ENCODE assay signal across 37 cellular contexts in genomic region chr15:66222273-66223198, GRCh38. TPM values are rescaled to one million over a fixed set of nuclear protein-coding genes. Genes with fewer than 3 reads are reported as not detected.
"Had no signal": no experiment of that assay in that cellular context is flagged by ENCODE, and none has a peak within 500 bp of the region (broad histone marks: within the 10 kb centered on the region; RNA-seq: fewer than 3 reads in every experiment).

No MANE protein-coding gene starts in this region.

- FAIRE-seq: bronchial epithelial cell, colon had no signal

- H3K9me3 ChIP-seq: Peyer's patch had no signal

- H3K36me3 Mint-ChIP-seq: activated CD4-positive, alpha-beta memory T cell treated with anti-CD3 and anti-CD28 coated beads for 36 hours; activated CD8-positive, alpha-beta memory T cell treated with anti-CD3 and anti-CD28 coated beads, Interleukin-2, amount 10 ng/mL, durations not matched to agents 7 days and 5 days; activated naive CD4-positive, alpha-beta T cell treated with anti-CD3 and anti-CD28 coated beads, Interleukin-2, amount 50 U/mL, for 24 hours; brain; T-cell had no signal

- H3K4me1 Mint-ChIP-seq: activated B cell treated with CpG ODN at 0.5 μM for 24 hours; activated CD8-positive, alpha-beta memory T cell treated with anti-CD3 and anti-CD28 coated beads, Interleukin-2, amount 10 ng/mL, durations not matched to agents 7 days and 5 days; activated naive CD4-positive, alpha-beta T cell treated with anti-CD3 and anti-CD28 coated beads, Interleukin-2, amount 50 U/mL, for 24 hours; T-cell had no signal

- H3K4me1 ChIP-seq: Peyer's patch had no signal

- H3K36me3 ChIP-seq: Peyer's patch had no signal

- H3K4me3 Mint-ChIP-seq: activated B cell treated with CpG ODN at 0.5 μM for 24 hours; activated CD4-positive, alpha-beta memory T cell treated with anti-CD3 and anti-CD28 coated beads for 36 hours; activated CD8-positive, alpha-beta memory T cell treated with anti-CD3 and anti-CD28 coated beads, Interleukin-2, amount 10 ng/mL, durations not matched to agents 7 days and 5 days; activated naive CD4-positive, alpha-beta T cell treated with anti-CD3 and anti-CD28 coated beads, Interleukin-2, amount 50 U/mL, for 24 hours; brain; T-cell; T-helper 17 cell had no signal

- H3K4me3 ChIP-seq: Peyer's patch had no signal

- DNase-seq: activated B cell treated with CpG ODN at 0.5 μM for 24 hours; activated CD4-positive, alpha-beta memory T cell treated with anti-CD3 and anti-CD28 coated beads for 36 hours; activated CD4-positive, alpha-beta T cell treated with anti-CD3 and anti-CD28 coated beads for 4 hours; activated CD4-positive, alpha-beta T cell treated with anti-CD3 and anti-CD28 coated beads, Interleukin-2, amount 50 U/mL, for 1 hour; activated CD4-positive, CD25-positive, alpha-beta regulatory T cell treated with anti-CD3 and anti-CD28 coated beads, Interleukin-2, amount 50 U/mL, for 72 hours; activated CD8-positive, alpha-beta memory T cell treated with anti-CD3 and anti-CD28 coated beads, Interleukin-2, amount 10 ng/mL, durations not matched to agents 7 days and 5 days; activated CD8-positive, alpha-beta memory T cell treated with anti-CD3 and anti-CD28 coated beads, Interleukin-2, amount 50 U/mL, for 48 hours; activated gamma-delta T cell; activated naive CD4-positive, alpha-beta T cell treated with Interleukin-2 at 50 U/mL for 16 hours; activated T-cell treated with anti-CD3 and anti-CD28 coated beads, Interleukin-2, amount 50 U/mL, for 48 hours; anterior cingulate cortex; caudate nucleus; cerebellar nuclear complex; MM.1S; MV-4-11; NCI-H1092; NCI-H146; NCI-H187; NCI-H2029 treated with DMSO at 0.1 percent for 48 hours; NCI-H2107; NCI-H2171; NCI-H510A; NCI-H526; NCI-H748 treated with DMSO at 0.1 percent for 48 hours; NK-92 treated with Interleukin-12 subunit alpha and Interleukin-12 subunit beta, amount 100 ng/mL, for 24 hours; PC-3; Peyer's patch; RPMI8226; SIG-M5; T-cell; T-helper 17 cell had no signal

- H3K9me3 Mint-ChIP-seq: activated B cell treated with CpG ODN at 0.5 μM for 24 hours; activated CD4-positive, alpha-beta memory T cell treated with anti-CD3 and anti-CD28 coated beads for 36 hours; activated naive CD4-positive, alpha-beta T cell treated with anti-CD3 and anti-CD28 coated beads, Interleukin-2, amount 50 U/mL, for 24 hours; brain; T-cell had no signal

- H3K27ac Mint-ChIP-seq: activated B cell treated with CpG ODN at 0.5 μM for 24 hours; activated CD4-positive, alpha-beta memory T cell treated with anti-CD3 and anti-CD28 coated beads for 36 hours; activated CD8-positive, alpha-beta memory T cell treated with anti-CD3 and anti-CD28 coated beads, Interleukin-2, amount 10 ng/mL, durations not matched to agents 7 days and 5 days; activated naive CD4-positive, alpha-beta T cell treated with anti-CD3 and anti-CD28 coated beads, Interleukin-2, amount 50 U/mL, for 24 hours; brain; T-cell; T-helper 17 cell had no signal

- H3K27me3 ChIP-seq: Peyer's patch had no signal

RNA-seq across cellular contexts. Expression of gene MEGF11, which starts 31.0 kb away (rescaled TPM):
- total RNA-seq: activated B cell treated with CpG ODN at 0.5 μM for 24 hours; activated CD4-positive, alpha-beta memory T cell treated with anti-CD3 and anti-CD28 coated beads for 36 hours; activated CD8-positive, alpha-beta memory T cell treated with anti-CD3 and anti-CD28 coated beads, Interleukin-2, amount 10 ng/mL, durations not matched to agents 7 days and 5 days; bronchial epithelial cell; LHCN-M2; PC-3; Peyer's patch; Right ventricle myocardium inferior; T-helper 17 cell had no signal
